8 cellular contexts compared by ENCODE assay signal in genomic region chr11:64284048-64284961, GRCh38. TPM values are rescaled to one million over a fixed set of nuclear protein-coding genes. Genes with fewer than 3 reads are reported as not detected.
A peak's percentile ranks its signal among the peaks of the same experiment; 100 is the strongest.
DNase-seq lines count a peak whose midpoint lies in the region; ATAC-seq and TF ChIP-seq lines count a peak whose summit lies in the region.

TSS of gene BAD (minus strand) at chr11:64284665. CDS start at chr11:64284368, 297 bp downstream.

- CTCF ChIA-PET in RWPE1 (lab: Yijun Ruan, JAX) = interaction anchor here (0.6 to 1.4 kb wide), 5 partner anchors 12 to 350 kb away, joined by 3 to 6 read pairs (median 4); no protein-coding TSS in a partner anchor
- CTCF ChIA-PET in naive thymus-derived CD4-positive, alpha-beta T cell (lab: Charles Lee) = interaction anchor here (1.2 to 2.0 kb wide), 5 partner anchors 13 to 80 kb away, joined by 3 to 15 read pairs (median 4); partner anchors contain the start of gene PRDX5

- H3K27me3 ChIP-seq in naive thymus-derived CD4-positive, alpha-beta T cell (ENCODE audit: control insufficient read depth in 2 of 2, insufficient read depth in 2 of 2, low read length in 2 of 2) = no peaks in the 10 kb centered on the region

- H3K36me3 ChIP-seq in naive thymus-derived CD4-positive, alpha-beta T cell (ENCODE audit: control insufficient read depth in 2 of 3, insufficient read depth in 3 of 3, low read length in 3 of 3) = peaks cover 0 to 6% (median 0%) of the 10 kb centered on the region in 3 experiments

- H3K4me1 Mint-ChIP-seq in activated T-helper 17 cell treated with anti-CD3 and anti-CD28 coated beads, Interleukin-2, amount 50 U/mL, for 72 hours = peaks cover 10% of the 10 kb centered on the region
- H3K4me1 Mint-ChIP-seq in naive thymus-derived CD4-positive, alpha-beta T cell = peaks cover 8 to 25% (median 18%) of the 10 kb centered on the region in 7 donors
- peaks cover 35% of the 10 kb centered on the region for H3K4me1 Mint-ChIP-seq in stimulated activated memory B cell treated with anti-CD40 and anti-IgM and Interleukin-4, amounts not matched to agents 10 μg/mL and 1 μg/mL and 100 μg/mL, for 72 hours

- H3K4me3 ChIP-seq in naive thymus-derived CD4-positive, alpha-beta T cell (ENCODE audit: low read length) = peak within 1 kb of the TSS; percentile 100

- peaks cover 11 to 17% of the 10 kb centered on the region in 2 donors for H3K4me1 ChIP-seq in naive thymus-derived CD4-positive, alpha-beta T cell (ENCODE audit: control insufficient read depth in 2 of 2, insufficient read depth in 2 of 2, low read length in 2 of 2)

- peak within 1 kb of the TSS; percentile 97 for H3K27ac ChIP-seq in RWPE1
- H3K27ac ChIP-seq in naive thymus-derived CD4-positive, alpha-beta T cell (ENCODE audit: low read depth, low read length) = peak within 1 kb of the TSS; percentile 99

- no peaks in the 10 kb centered on the region for H3K27me3 Mint-ChIP-seq in activated T-helper 17 cell treated with anti-CD3 and anti-CD28 coated beads, Interleukin-2, amount 50 U/mL, for 72 hours
- no peaks in the 10 kb centered on the region for H3K27me3 Mint-ChIP-seq in naive thymus-derived CD4-positive, alpha-beta T cell
- H3K27me3 Mint-ChIP-seq in stimulated activated memory B cell treated with anti-CD40 and anti-IgM and Interleukin-4, amounts not matched to agents 10 μg/mL and 1 μg/mL and 100 μg/mL, for 72 hours = no peaks in the 10 kb centered on the region

- TF ChIP-seq CTCF in RWPE1 (conservative IDR thresholded peaks at IDR 0.05; ENCODE audit: low read depth) = no peak

- H3K9me3 ChIP-seq in naive thymus-derived CD4-positive, alpha-beta T cell (ENCODE audit: control insufficient read depth in 2 of 3, low read length in 3 of 3) = no peaks in the 10 kb centered on the region

- no peaks in the 10 kb centered on the region for H3K9me3 Mint-ChIP-seq in activated T-helper 17 cell treated with anti-CD3 and anti-CD28 coated beads, Interleukin-2, amount 50 U/mL, for 72 hours
- H3K9me3 Mint-ChIP-seq in naive thymus-derived CD4-positive, alpha-beta T cell = no peaks in the 10 kb centered on the region
- H3K9me3 Mint-ChIP-seq in stimulated activated memory B cell treated with anti-CD40 and anti-IgM and Interleukin-4, amounts not matched to agents 10 μg/mL and 1 μg/mL and 100 μg/mL, for 72 hours = no peaks in the 10 kb centered on the region

- ATAC-seq in activated T-helper 17 cell treated with anti-CD3 and anti-CD28 coated beads, Interleukin-2, amount 50 U/mL, for 72 hours (replicated peaks) = peak; percentile 94
- ATAC-seq in naive thymus-derived CD4-positive, alpha-beta T cell = peak; percentile 87
- peak; percentile 90 for ATAC-seq in stimulated activated memory B cell treated with anti-CD40 and anti-IgM and Interleukin-4, amounts not matched to agents 10 μg/mL and 1 μg/mL and 100 μg/mL, for 72 hours

- intact Hi-C loops in naive thymus-derived CD4-positive, alpha-beta T cell (cut with micrococcal nuclease) = loop anchor here in 1 of 2 donors (2.0 kb wide), 1 partner anchor 44 kb away; the partner anchor contains the start of gene FKBP2

- peak within 1 kb of the TSS; percentile 80 for H3K4me3 Mint-ChIP-seq in activated T-helper 17 cell treated with anti-CD3 and anti-CD28 coated beads, Interleukin-2, amount 50 U/mL, for 72 hours
- peak within 1 kb of the TSS; percentile 84 to 93 (median 89) for H3K4me3 Mint-ChIP-seq in naive thymus-derived CD4-positive, alpha-beta T cell
- H3K4me3 Mint-ChIP-seq in stimulated activated memory B cell treated with anti-CD40 and anti-IgM and Interleukin-4, amounts not matched to agents 10 μg/mL and 1 μg/mL and 100 μg/mL, for 72 hours = peak within 1 kb of the TSS; percentile 94

- peaks cover 26% of the 10 kb centered on the region for H3K36me3 Mint-ChIP-seq in activated T-helper 17 cell treated with anti-CD3 and anti-CD28 coated beads, Interleukin-2, amount 50 U/mL, for 72 hours (ENCODE audit: low read depth)
- H3K36me3 Mint-ChIP-seq in naive thymus-derived CD4-positive, alpha-beta T cell = peaks cover 0 to 6% (median 0%) of the 10 kb centered on the region in 5 donors
- H3K36me3 Mint-ChIP-seq in stimulated activated memory B cell treated with anti-CD40 and anti-IgM and Interleukin-4, amounts not matched to agents 10 μg/mL and 1 μg/mL and 100 μg/mL, for 72 hours = peaks cover 27% of the 10 kb centered on the region

- POLR2A ChIA-PET in RWPE1 (lab: Yijun Ruan, JAX; ENCODE audit: low non-redundant PET) = interaction anchor here (0.7 to 1.0 kb wide), 2 partner anchors 43 to 79 kb away, joined by 4 read pairs; partner anchors contain the start of gene FKBP2
- POLR2A ChIA-PET in naive thymus-derived CD4-positive, alpha-beta T cell (lab: Charles Lee) = interaction anchor here (0.6 to 7.1 kb wide), 19 partner anchors 9 to 1443 kb away, joined by 3 to 104 read pairs (median 5); partner anchors contain the start of genes CATSPERZ, DNAJC4, FERMT3 and PPP1R14B

- peak within 1 kb of the TSS; percentile 75 for H3K27ac Mint-ChIP-seq in activated T-helper 17 cell treated with anti-CD3 and anti-CD28 coated beads, Interleukin-2, amount 50 U/mL, for 72 hours
- H3K27ac Mint-ChIP-seq in naive thymus-derived CD4-positive, alpha-beta T cell = peak within 1 kb of the TSS; percentile 81 to 98 (median 95)
- peak within 1 kb of the TSS; percentile 93 for H3K27ac Mint-ChIP-seq in stimulated activated memory B cell treated with anti-CD40 and anti-IgM and Interleukin-4, amounts not matched to agents 10 μg/mL and 1 μg/mL and 100 μg/mL, for 72 hours

- peak; percentile 92 for DNase-seq in EH (ENCODE audit: low read depth)
- peak; percentile 83 for DNase-seq in H4 (ENCODE audit: low spot score)
- DNase-seq in LoVo (ENCODE audit: low spot score) = peak; percentile 92
- DNase-seq in RWPE1 (ENCODE audit: low spot score) = peak; percentile 98
- DNase-seq in fibroblast of gingiva (ENCODE audit: low read depth) = peak; percentile 88
- peak; percentile 77 to 92 (median 87) for DNase-seq in naive thymus-derived CD4-positive, alpha-beta T cell

RNA-seq across cellular contexts. Expression of gene BAD, which starts in this region (rescaled TPM):
- 86.4 and 90.5 TPM in 2 replicates for total RNA-seq in H4 (2014; rRNA removed; shearing (Covaris generic))
- 10 to 100 TPM; 21.5 to 38.5 TPM for total RNA-seq in activated T-helper 17 cell treated with anti-CD3 and anti-CD28 coated beads, Interleukin-2, amount 50 U/mL, for 72 hours
- total RNA-seq in naive thymus-derived CD4-positive, alpha-beta T cell = 10 to 100 TPM; 17.5 to 41.1 (median 22.7) TPM
- polyA plus RNA-seq in naive thymus-derived CD4-positive, alpha-beta T cell = 10 to 100 TPM; 40.3 TPM

Comparison
In these comparisons a context has a peak if more than half of its experiments do, and no peak if none do; other contexts are left out.
1. Peak in every context shown above with its lines: DNase-seq, ATAC-seq, H3K4me3 ChIP-seq and H3K27ac ChIP-seq.